ENCODE assay signal across 8 cellular contexts in genomic region chr15:28094732-28095521, GRCh38. TPM values are rescaled to one million over a fixed set of nuclear protein-coding genes. Genes with fewer than 3 reads are reported as not detected.
DNase-seq lines count a peak whose midpoint lies in the region; ATAC-seq and TF ChIP-seq lines count a peak whose summit lies in the region.

No MANE protein-coding gene starts in this region.

- no peak for ATAC-seq in HG02571 (IDR thresholded peaks at IDR 0.05; ENCODE audit: unreplicated experiment)
- ATAC-seq in HG03565 (IDR thresholded peaks at IDR 0.05; ENCODE audit: unreplicated experiment) = no peak

- no peak for TF ChIP-seq CTCF in HFFc6 (IDR thresholded peaks at IDR 0.05)
- TF ChIP-seq CTCF in cardiac muscle cell (IDR thresholded peaks at IDR 0.05; ENCODE audit: low read depth, low read length) = no peak
- no peak for TF ChIP-seq CTCF in parathyroid adenoma (IDR thresholded peaks at IDR 0.05)

- peak overlapping the region; percentile 22 for H2AFZ ChIP-seq in parathyroid adenoma

- H3K27me3 ChIP-seq in cardiac muscle cell (peaks cover 73% of the 10 kb centered on the region), parathyroid adenoma (ENCODE audit: control insufficient read depth, insufficient read depth, low read length) (no peaks in the 10 kb centered on the region)

- no peaks in the 10 kb centered on the region for H3K4me1 ChIP-seq in cardiac muscle cell (ENCODE audit: low read depth)
- no peaks in the 10 kb centered on the region for H3K4me1 ChIP-seq in parathyroid adenoma

- H3K36me3 Mint-ChIP-seq in HFFc6 (ENCODE audit: low read depth) = no peaks in the 10 kb centered on the region

- H3K9me3 ChIP-seq in cardiac muscle cell (ENCODE audit: low read depth) (no peaks in the 10 kb centered on the region), parathyroid adenoma (ENCODE audit: control insufficient read depth, low read length) (no peaks in the 10 kb centered on the region)

- peaks cover 8% of the 10 kb centered on the region for H3K9me3 Mint-ChIP-seq in HFFc6

- H3K27me3 Mint-ChIP-seq in HFFc6 (ENCODE audit: insufficient read depth) = peaks cover 29% of the 10 kb centered on the region

- peaks cover 24% of the 10 kb centered on the region for H3K4me1 Mint-ChIP-seq in HFFc6 (ENCODE audit: low read depth)

- no peak overlapping the region for H3K27ac Mint-ChIP-seq in HFFc6

- H3K9ac ChIP-seq in parathyroid adenoma = no peak overlapping the region

- peak overlapping the region; percentile 87 for H3K4me2 ChIP-seq in parathyroid adenoma (ENCODE audit: low read length)

- H3K27ac ChIP-seq in cardiac muscle cell (no peak overlapping the region), parathyroid adenoma (no peak overlapping the region)

- no peak for DNase-seq in HFFc6
- DNase-seq in activated CD8-positive, alpha-beta memory T cell treated with anti-CD3 and anti-CD28 coated beads, Interleukin-2, amount 50 U/mL, for 4 hours = peak; percentile 47
- peak in 1 of 2 donors; percentile 44 for DNase-seq in cardiac muscle cell (ENCODE audit: low read depth in 1 of 2, low spot score in 1 of 2)
- no peak for DNase-seq in RKO (ENCODE audit: low spot score)
- no peak for DNase-seq in COLO829 (ENCODE audit: low spot score)

- H3K4me3 Mint-ChIP-seq in HFFc6 = peak overlapping the region; percentile 89; the same call in 1 of the 2 replicates

- no peaks in the 10 kb centered on the region for H3K79me2 ChIP-seq in parathyroid adenoma

- H3K4me3 ChIP-seq in cardiac muscle cell (peak overlapping the region; percentile 30), parathyroid adenoma (ENCODE audit: low read depth, low read length) (peak overlapping the region; percentile 49)

- H3K36me3 ChIP-seq in cardiac muscle cell = no peaks in the 10 kb centered on the region
- no peaks in the 10 kb centered on the region for H3K36me3 ChIP-seq in parathyroid adenoma (ENCODE audit: control insufficient read depth, insufficient read depth, low read length)

RNA-seq across cellular contexts. Expression of gene OCA2, which starts 4.2 kb away (rescaled TPM):
- not detected for total RNA-seq in HFFc6 (2021; fragmentation: NEBNext Ultra II Directional; extraction: Animal tissue kit (Norgen Biotek cat#: 25700))
- 0.56 and 0.63 TPM in 2 replicates for total RNA-seq in cardiac muscle cell
- 0.49 and 2.0 TPM in 2 replicates for polyA plus RNA-seq in cardiac muscle cell
